8 cellular contexts compared by ENCODE assay signal in the genomic region with DNA sequence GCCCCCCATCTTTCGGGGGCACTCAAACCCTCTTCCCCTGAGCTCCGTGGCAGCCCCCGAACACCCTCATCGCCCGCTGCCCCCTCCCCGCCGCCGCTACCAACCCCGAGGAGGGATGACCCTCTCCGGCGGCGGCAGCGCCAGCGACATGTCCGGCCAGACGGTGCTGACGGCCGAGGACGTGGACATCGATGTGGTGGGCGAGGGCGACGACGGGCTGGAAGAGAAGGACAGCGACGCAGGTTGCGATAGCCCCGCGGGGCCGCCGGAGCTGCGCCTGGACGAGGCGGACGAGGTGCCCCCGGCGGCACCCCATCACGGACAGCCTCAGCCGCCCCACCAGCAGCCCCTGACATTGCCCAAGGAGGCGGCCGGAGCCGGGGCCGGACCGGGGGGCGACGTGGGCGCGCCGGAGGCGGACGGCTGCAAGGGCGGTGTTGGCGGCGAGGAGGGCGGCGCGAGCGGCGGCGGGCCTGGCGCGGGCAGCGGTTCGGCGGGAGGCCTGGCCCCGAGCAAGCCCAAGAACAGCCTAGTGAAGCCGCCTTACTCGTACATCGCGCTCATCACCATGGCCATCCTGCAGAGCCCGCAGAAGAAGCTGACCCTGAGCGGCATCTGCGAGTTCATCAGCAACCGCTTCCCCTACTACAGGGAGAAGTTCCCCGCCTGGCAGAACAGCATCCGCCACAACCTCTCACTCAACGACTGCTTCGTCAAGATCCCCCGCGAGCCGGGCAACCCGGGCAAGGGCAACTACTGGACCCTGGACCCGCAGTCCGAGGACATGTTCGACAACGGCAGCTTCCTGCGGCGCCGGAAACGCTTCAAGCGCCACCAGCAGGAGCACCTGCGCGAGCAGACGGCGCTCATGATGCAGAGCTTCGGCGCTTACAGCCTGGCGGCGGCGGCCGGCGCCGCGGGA. TPM values are rescaled to one million over a fixed set of nuclear protein-coding genes. Genes with fewer than 3 reads are reported as not detected.
DNase-seq lines count a peak whose midpoint lies in the region; ATAC-seq and TF ChIP-seq lines count a peak whose summit lies in the region.

No MANE protein-coding gene starts in this region.

- no peaks in the 10 kb centered on the region for H3K79me2 ChIP-seq in neural cell (replicated peaks; ENCODE audit: insufficient read depth, low read length)

- H3K27ac ChIP-seq in SK-N-MC, result no peak overlapping the region
- no peak overlapping the region for H3K27ac ChIP-seq in ectodermal cell (ENCODE audit: insufficient read depth, low read depth, low read length, poor library complexity, severe bottlenecking)
- no peak overlapping the region for H3K27ac ChIP-seq in neural cell (ENCODE audit: low read length)

- peaks cover 6% of the 10 kb centered on the region for H3K4me1 ChIP-seq in ectodermal cell (ENCODE audit: control insufficient read depth, insufficient read depth, low read length)

- no peak overlapping the region for H2AFZ ChIP-seq in neural cell (ENCODE audit: low read depth, low read length)

- H3K9me3 ChIP-seq in SK-N-MC (ENCODE audit: low read depth, low read length) (no peaks in the 10 kb centered on the region), ectodermal cell (ENCODE audit: control insufficient read depth, low read length) (no peaks in the 10 kb centered on the region), neural cell (ENCODE audit: low read length) (no peaks in the 10 kb centered on the region)

- no peak for ATAC-seq in HG02571 (IDR thresholded peaks at IDR 0.05; ENCODE audit: unreplicated experiment)
- ATAC-seq in GM21360 (IDR thresholded peaks at IDR 0.05; ENCODE audit: unreplicated experiment), result no peak

- H3K36me3 ChIP-seq in SK-N-MC (ENCODE audit: insufficient read depth, low read length) (no peaks in the 10 kb centered on the region), ectodermal cell (ENCODE audit: control insufficient read depth, insufficient read depth, low read length) (no peaks in the 10 kb centered on the region), neural cell (ENCODE audit: insufficient read depth, low read length) (no peaks in the 10 kb centered on the region)

- WGBS in ectodermal cell, 2 experiments, result 1% methylated on average over 104 of the region's 104 CpGs

- H3K9me3 Mint-ChIP-seq in CD14-positive monocyte, result peaks cover 12 to 82% (median 58%) of the 10 kb centered on the region in 7 donors

- H3K4me1 Mint-ChIP-seq in CD14-positive monocyte, result peaks cover 67% of the 10 kb centered on the region

- no peak for TF ChIP-seq EP300 in neural cell (conservative IDR thresholded peaks at IDR 0.05; ENCODE audit: poor library complexity, severe bottlenecking)

- no peaks in the 10 kb centered on the region for H4K20me1 ChIP-seq in neural cell (ENCODE audit: insufficient read depth)

- no peak for TF ChIP-seq CTCF in CD14-positive monocyte (IDR thresholded peaks at IDR 0.05)
- no peak for TF ChIP-seq CTCF in HFF-Myc (IDR thresholded peaks at IDR 0.05; ENCODE audit: low read depth, low read length, missing control alignments)
- TF ChIP-seq CTCF in neural cell (IDR thresholded peaks at IDR 0.05; ENCODE audit: poor library complexity, severe bottlenecking), result peak; percentile 45

- no peaks in the 10 kb centered on the region for H3K9me2 ChIP-seq in neural cell (ENCODE audit: insufficient read depth, low read length)

- peaks cover 36 to 49% of the 10 kb centered on the region in 2 donors for H3K36me3 Mint-ChIP-seq in CD14-positive monocyte

- H3K9ac ChIP-seq in SK-N-MC (ENCODE audit: insufficient read length) (peak overlapping the region; percentile 79), neural cell (ENCODE audit: low read length) (no peak overlapping the region)

- H3K4me3 ChIP-seq in HFF-Myc (replicated peaks; ENCODE audit: low read depth, low read length) (peak overlapping the region; percentile 39), SK-N-MC (peak overlapping the region; percentile 92), ectodermal cell (ENCODE audit: insufficient read depth, low read depth, low read length) (peak overlapping the region; percentile 27), neural cell (ENCODE audit: low read length) (peak overlapping the region; percentile 58)

- H3K27me3 ChIP-seq in ectodermal cell (ENCODE audit: control insufficient read depth, insufficient read depth, low read length, poor library complexity, severe bottlenecking), result peaks cover 100% of the 10 kb centered on the region
- H3K27me3 ChIP-seq in neural cell (ENCODE audit: insufficient read depth, low read depth, low read length), result peaks cover 98% of the 10 kb centered on the region

- no peak overlapping the region for H3K27ac Mint-ChIP-seq in CD14-positive monocyte

- H3F3A ChIP-seq in neural cell (ENCODE audit: insufficient read depth, low read length, poor library complexity, severe bottlenecking), result no peaks in the 10 kb centered on the region

- H3K27me3 Mint-ChIP-seq in CD14-positive monocyte (ENCODE audit: low read depth in 3 of 3), result peaks cover 89 to 98% (median 91%) of the 10 kb centered on the region in 3 donors

- no peak overlapping the region for H3K4me2 ChIP-seq in neural cell (ENCODE audit: low read length)

- DNase-seq in CD14-positive monocyte (ENCODE audit: low spot score) (peak; percentile 64), HFF-Myc (ENCODE audit: extremely low read depth, low read depth) (no peak), SK-N-MC (ENCODE audit: low read depth, low spot score) (no peak), hepatic stellate cell (ENCODE audit: low spot score) (no peak)

- H3K4me3 Mint-ChIP-seq in CD14-positive monocyte, result peak overlapping the region; percentile 84 to 95

- TF ChIP-seq RAD21 in neural cell (conservative IDR thresholded peaks at IDR 0.05), result no peak

- intact Hi-C loops in CD14-positive monocyte (cut with micrococcal nuclease), result no loop called here

TF ChIP-seq in neural cell, 6 proteins besides CTCF, POLR2A, EP300 and RAD21:
- peak; percentile 100 for TF ChIP-seq EZH2 (IDR thresholded peaks at IDR 0.05; ENCODE audit: borderline replicate concordance, insufficient read depth, low read length, poor library complexity, severe bottlenecking)
- TF ChIP-seq TAF1 (IDR thresholded peaks at IDR 0.05; ENCODE audit: low read depth), result no peak
- peak; percentile 39 for TF ChIP-seq SMC3 (conservative IDR thresholded peaks at IDR 0.05; ENCODE audit: poor library complexity)
- no peak for TF ChIP-seq MXI1 (conservative IDR thresholded peaks at IDR 0.05; ENCODE audit: poor library complexity, severe bottlenecking)
- TF ChIP-seq POLR2AphosphoS5 (IDR thresholded peaks at IDR 0.05), result peak; percentile 24
- TF ChIP-seq, protein P1, sequence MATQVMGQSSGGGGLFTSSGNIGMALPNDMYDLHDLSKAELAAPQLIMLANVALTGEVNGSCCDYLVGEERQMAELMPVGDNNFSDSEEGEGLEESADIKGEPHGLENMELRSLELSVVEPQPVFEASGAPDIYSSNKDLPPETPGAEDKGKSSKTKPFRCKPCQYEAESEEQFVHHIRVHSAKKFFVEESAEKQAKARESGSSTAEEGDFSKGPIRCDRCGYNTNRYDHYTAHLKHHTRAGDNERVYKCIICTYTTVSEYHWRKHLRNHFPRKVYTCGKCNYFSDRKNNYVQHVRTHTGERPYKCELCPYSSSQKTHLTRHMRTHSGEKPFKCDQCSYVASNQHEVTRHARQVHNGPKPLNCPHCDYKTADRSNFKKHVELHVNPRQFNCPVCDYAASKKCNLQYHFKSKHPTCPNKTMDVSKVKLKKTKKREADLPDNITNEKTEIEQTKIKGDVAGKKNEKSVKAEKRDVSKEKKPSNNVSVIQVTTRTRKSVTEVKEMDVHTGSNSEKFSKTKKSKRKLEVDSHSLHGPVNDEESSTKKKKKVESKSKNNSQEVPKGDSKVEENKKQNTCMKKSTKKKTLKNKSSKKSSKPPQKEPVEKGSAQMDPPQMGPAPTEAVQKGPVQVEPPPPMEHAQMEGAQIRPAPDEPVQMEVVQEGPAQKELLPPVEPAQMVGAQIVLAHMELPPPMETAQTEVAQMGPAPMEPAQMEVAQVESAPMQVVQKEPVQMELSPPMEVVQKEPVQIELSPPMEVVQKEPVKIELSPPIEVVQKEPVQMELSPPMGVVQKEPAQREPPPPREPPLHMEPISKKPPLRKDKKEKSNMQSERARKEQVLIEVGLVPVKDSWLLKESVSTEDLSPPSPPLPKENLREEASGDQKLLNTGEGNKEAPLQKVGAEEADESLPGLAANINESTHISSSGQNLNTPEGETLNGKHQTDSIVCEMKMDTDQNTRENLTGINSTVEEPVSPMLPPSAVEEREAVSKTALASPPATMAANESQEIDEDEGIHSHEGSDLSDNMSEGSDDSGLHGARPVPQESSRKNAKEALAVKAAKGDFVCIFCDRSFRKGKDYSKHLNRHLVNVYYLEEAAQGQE (IDR thresholded peaks at IDR 0.05; ENCODE audit: borderline replicate concordance), result no peak

RNA-seq across cellular contexts. Expression of gene FOXD3, which starts 0.8 kb away (rescaled TPM):
- not detected for polyA plus RNA-seq in CD14-positive monocyte
- polyA plus RNA-seq in ectodermal cell (2013, experiment 1 of 4), result 38.9 TPM
- 36.6 TPM for polyA plus RNA-seq in ectodermal cell (2013, experiment 2 of 4)
- 37.0 TPM for polyA plus RNA-seq in ectodermal cell (2013, experiment 3 of 4)
- polyA plus RNA-seq in ectodermal cell (2013, experiment 4 of 4), result 37.0 TPM
- polyA plus RNA-seq in neural cell, result 0.14 TPM in 1 of 2 replicates, not detected in the other
- polyA minus RNA-seq in neural cell, result not detected in 2 replicates

RNA-seq across cellular contexts. Expression of gene ALG6, which starts 44.2 kb away (rescaled TPM):
- polyA plus RNA-seq in CD14-positive monocyte, result 10 to 100 TPM; 20.2 to 24.7 TPM
- polyA plus RNA-seq in ectodermal cell (2013, experiment 1 of 4), result 30.6 TPM
- polyA plus RNA-seq in ectodermal cell (2013, experiment 2 of 4), result 29.3 TPM
- polyA plus RNA-seq in ectodermal cell (2013, experiment 3 of 4), result 25.1 TPM
- polyA plus RNA-seq in ectodermal cell (2013, experiment 4 of 4), result 25.3 TPM
- 31.3 and 46.8 TPM in 2 replicates for polyA plus RNA-seq in neural cell
- polyA minus RNA-seq in neural cell, result 36.8 and 37.5 TPM in 2 replicates

Comparison
In these comparisons a context has a peak if more than half of its experiments do, and no peak if none do; other contexts are left out.
1. H3K4me3 ChIP-seq: peak in every context shown above with its lines; median percentile 92 in SK-N-MC; 58 in neural cell; 39 in HFF-Myc; 27 in ectodermal cell.